Comparison of ENCODE assay signal across 8 cellular contexts in genomic region chr6:36422714-36423100, GRCh38. TPM values are rescaled to one million over a fixed set of nuclear protein-coding genes. Genes with fewer than 3 reads are reported as not detected.
A peak's percentile ranks its signal among the peaks of the same experiment; 100 is the strongest.
DNase-seq lines count a peak whose midpoint lies in the region; ATAC-seq and TF ChIP-seq lines count a peak whose summit lies in the region.

No MANE protein-coding gene starts in this region.

- H3K4me3 ChIP-seq in cardiac muscle cell (peak overlapping the region; percentile 19), ascending aorta (peak overlapping the region; percentile 51 to 75), lung (peak overlapping the region; percentile 17), upper lobe of right lung (peak overlapping the region; percentile 65)

- DNase-seq in cardiac muscle cell (ENCODE audit: low read depth in 1 of 2, low spot score in 1 of 2) (no peak), left cardiac atrium (no peak), ascending aorta (ENCODE audit: low spot score in 2 of 2) (no peak), lung (ENCODE audit: low spot score) (no peak), upper lobe of right lung (no peak), NCI-H1436 (lab: John Stamatoyannopoulos, UW) (no peak), DMS114 treated with DMSO at 0.1 percent for 48 hours (lab: John Stamatoyannopoulos, UW; ENCODE audit: unreplicated experiment) (no peak)

- H3K9me3 ChIP-seq in cardiac muscle cell (ENCODE audit: low read depth) (no peaks in the 10 kb centered on the region), ascending aorta (no peaks in the 10 kb centered on the region), lung (ENCODE audit: control insufficient read depth in 2 of 2, insufficient read depth in 1 of 2, low read length in 1 of 2) (no peaks in the 10 kb centered on the region), upper lobe of right lung (no peaks in the 10 kb centered on the region)

- H3K27ac ChIP-seq in cardiac muscle cell, result peak overlapping the region; percentile 73
- peak overlapping the region; percentile 80 to 87 for H3K27ac ChIP-seq in ascending aorta
- H3K27ac ChIP-seq in lung (ENCODE audit: low read depth in 1 of 2, low read length in 1 of 2), result peak overlapping the region; percentile 63
- H3K27ac ChIP-seq in upper lobe of right lung, result peak overlapping the region; percentile 78

- intact Hi-C loops in left cardiac atrium (cut with DNase I), result loop anchor here in 1 of 2 donors (2.0 to 10.0 kb wide), 3 partner anchors 124 to 262 kb away; partner anchors contain the start of genes SRSF3 and STK38
- intact Hi-C loops in ascending aorta (cut with DNase I), result loop anchor here (1.0 to 2.0 kb wide), 4 partner anchors 21 to 172 kb away; partner anchors contain the start of genes ETV7, SRSF3 and STK38
- intact Hi-C loops in upper lobe of right lung (cut with DNase I), result no loop called here

- 10 to 17% methylated on average over 4 of the region's 4 CpGs for WGBS in lung, 2 donors

- H3K4me1 ChIP-seq in cardiac muscle cell (ENCODE audit: low read depth) (peaks cover 4% of the 10 kb centered on the region), ascending aorta (peaks cover 3 to 4% of the 10 kb centered on the region in 2 donors), lung (ENCODE audit: control insufficient read depth in 2 of 2, insufficient read depth in 2 of 2, low read length in 2 of 2) (no peaks in the 10 kb centered on the region), upper lobe of right lung (peaks cover 8% of the 10 kb centered on the region)

- ATAC-seq in left cardiac atrium (no peak), lung (ENCODE audit: insufficient read depth, low FRiP score) (no peak), upper lobe of right lung (no peak), GM21381 (IDR thresholded peaks at IDR 0.05; ENCODE audit: unreplicated experiment) (no peak)

- H3K36me3 ChIP-seq in cardiac muscle cell, result no peaks in the 10 kb centered on the region
- H3K36me3 ChIP-seq in ascending aorta, result no peaks in the 10 kb centered on the region
- H3K36me3 ChIP-seq in lung (ENCODE audit: control insufficient read depth in 2 of 2, insufficient read depth in 2 of 2, low read length in 2 of 2), result no peaks in the 10 kb centered on the region
- H3K36me3 ChIP-seq in upper lobe of right lung, result no peaks in the 10 kb centered on the region

- TF ChIP-seq CTCF in cardiac muscle cell (IDR thresholded peaks at IDR 0.05; ENCODE audit: low read depth, low read length) (no peak), ascending aorta (IDR thresholded peaks at IDR 0.05) (no peak), lung (IDR thresholded peaks at IDR 0.05; ENCODE audit: control extremely low read depth, extremely low read depth) (no peak), upper lobe of right lung (IDR thresholded peaks at IDR 0.05) (no peak)

- H3K27me3 ChIP-seq in cardiac muscle cell (no peaks in the 10 kb centered on the region), ascending aorta (no peaks in the 10 kb centered on the region), lung (ENCODE audit: control insufficient read depth, insufficient read depth) (no peaks in the 10 kb centered on the region), upper lobe of right lung (no peaks in the 10 kb centered on the region)

RNA-seq across cellular contexts. Expression of gene PXT1, which starts 19.9 kb away (rescaled TPM):
- total RNA-seq in cardiac muscle cell (not detected in 2 replicates), left cardiac atrium (under 1 TPM in 1 of 2 donors, not detected in 1; 0.26 TPM), ascending aorta (not detected), lung (under 1 TPM in 1 of 2 donors, not detected in 1; 0.12 TPM), upper lobe of right lung (not detected)
- polyA plus RNA-seq in cardiac muscle cell (0.31 and 0.45 TPM in 2 replicates), lung (under 1 TPM in 1 of 2 donors, not detected in 1; 0.06 TPM)

RNA-seq across cellular contexts. Expression of gene KCTD20, which starts 20.1 kb away (rescaled TPM):
- total RNA-seq in cardiac muscle cell (23.7 and 25.5 TPM in 2 replicates), left cardiac atrium (10 to 100 TPM; 26.7 to 33.7 TPM), ascending aorta (71.5 TPM), lung (10 to 100 TPM; 40.5 to 56.7 TPM), upper lobe of right lung (37.6 TPM)
- polyA plus RNA-seq in cardiac muscle cell (22.0 and 28.0 TPM in 2 replicates), lung (10 to 100 TPM; 11.5 to 31.6 TPM)

RNA-seq across cellular contexts. Expression of gene ETV7, which starts 35.2 kb away (rescaled TPM):
- total RNA-seq in cardiac muscle cell (0.14 TPM in 1 of 2 replicates, not detected in the other), left cardiac atrium (under 1 TPM; 0.47 to 0.63 TPM), ascending aorta (not detected), lung (1 to 10 TPM; 1.4 to 3.5 TPM), upper lobe of right lung (6.3 TPM)
- polyA plus RNA-seq in cardiac muscle cell (0.28 TPM in 1 of 2 replicates, not detected in the other), lung (1 to 10 TPM; 3.7 to 6.6 TPM)
